Comparison of ENCODE assay signal across 16 cellular contexts in genomic region chr16:49470550-49470949, GRCh38.
DNase-seq lines count a peak whose midpoint lies in the region; ATAC-seq, FAIRE-seq and TF ChIP-seq lines count a peak whose summit lies in the region.
"Had no signal": no experiment of that assay in that cellular context is flagged by ENCODE, and none has a peak within 500 bp of the region (broad histone marks: within the 10 kb centered on the region; RNA-seq: fewer than 3 reads in every experiment).

No MANE protein-coding gene starts in this region.

- intact Hi-C loops in colonic mucosa (cut with DNase I) = no loop called here
- intact Hi-C loops in upper lobe of right lung (cut with DNase I) = no loop called here

- FAIRE-seq in RCC 7860 (lab: Jason Lieb, UNC) = no peak
- FAIRE-seq: A204.1, HepG2 had no signal

- H3K36me3 ChIP-seq in colonic mucosa = no peaks in the 10 kb centered on the region
- no peaks in the 10 kb centered on the region for H3K36me3 ChIP-seq in lung (ENCODE audit: control insufficient read depth in 2 of 2, insufficient read depth in 2 of 2, low read length in 2 of 2)
- H3K36me3 ChIP-seq in upper lobe of right lung = no peaks in the 10 kb centered on the region

- no peak overlapping the region for H3K27ac ChIP-seq in colonic mucosa
- H3K27ac ChIP-seq in lung (ENCODE audit: low read depth in 1 of 2, low read length in 1 of 2) = no peak overlapping the region
- no peak overlapping the region for H3K27ac ChIP-seq in upper lobe of right lung
- H3K27ac ChIP-seq: KMS-11, PC-9 had no signal

- TF ChIP-seq CTCF in colonic mucosa (IDR thresholded peaks at IDR 0.05) = no peak
- TF ChIP-seq CTCF in lung (IDR thresholded peaks at IDR 0.05; ENCODE audit: control extremely low read depth, extremely low read depth) = no peak
- no peak for TF ChIP-seq CTCF in upper lobe of right lung (IDR thresholded peaks at IDR 0.05)

- DNase-seq in activated CD8-positive, alpha-beta memory T cell treated with anti-CD3 and anti-CD28 coated beads for 24 hours = peak; percentile 38
- DNase-seq in activated CD8-positive, alpha-beta memory T cell treated with anti-CD3 and anti-CD28 coated beads, Interleukin-2, amount 50 U/mL, for 4 hours = no peak
- DNase-seq in colonic mucosa (peak; percentile 6), lung (ENCODE audit: low spot score) (peak; percentile 14), upper lobe of right lung (peak; percentile 13), dedifferentiated amniotic fluid mesenchymal stem cell (ENCODE audit: extremely low spot score) (no peak), RCC 7860 (ENCODE audit: low spot score) (no peak)
- DNase-seq: DMS 273 treated with DMSO at 0.1 percent for 48 hours, NCI-H1048, NCI-H510A treated with DMSO at 0.1 percent for 48 hours, PC-9 had no signal

- ATAC-seq in lung (ENCODE audit: insufficient read depth, low FRiP score) (no peak), upper lobe of right lung (no peak), HG02588 (IDR thresholded peaks at IDR 0.05; ENCODE audit: unreplicated experiment) (no peak)
- ATAC-seq: GM23338, HepG2 had no signal

- no peak overlapping the region for H3K9ac ChIP-seq in colonic mucosa (ENCODE audit: low read depth in 2 of 2, low read length in 2 of 2)
- H3K9ac ChIP-seq: KMS-11 had no signal

- no peaks in the 10 kb centered on the region for H3K27me3 ChIP-seq in colonic mucosa
- no peaks in the 10 kb centered on the region for H3K27me3 ChIP-seq in lung (ENCODE audit: control insufficient read depth, insufficient read depth)
- no peaks in the 10 kb centered on the region for H3K27me3 ChIP-seq in upper lobe of right lung

- 89% methylated on average over 2 of the region's 2 CpGs for whole genome bisulfite sequencing in lung, 2 donors

- H3K4me1 ChIP-seq in colonic mucosa (no peaks in the 10 kb centered on the region), lung (ENCODE audit: control insufficient read depth in 2 of 2, insufficient read depth in 2 of 2, low read length in 2 of 2) (peaks cover 0 to 3% of the 10 kb centered on the region in 2 donors), upper lobe of right lung (no peaks in the 10 kb centered on the region)

- H3K9me3 ChIP-seq in colonic mucosa (no peaks in the 10 kb centered on the region), lung (ENCODE audit: control insufficient read depth in 2 of 2, insufficient read depth in 1 of 2, low read length in 1 of 2) (peaks cover 0 to 2% of the 10 kb centered on the region in 2 donors), upper lobe of right lung (no peaks in the 10 kb centered on the region)

- H3K4me3 ChIP-seq in colonic mucosa (no peak overlapping the region), lung (no peak overlapping the region), upper lobe of right lung (no peak overlapping the region)
- H3K4me3 ChIP-seq: GM23338, PC-9 had no signal

Comparison
In these comparisons a context has a peak if more than half of its experiments do, and no peak if none do; other contexts are left out.
1. DNase-seq: peak in activated CD8-positive, alpha-beta memory T cell treated with anti-CD3 and anti-CD28 coated beads for 24 hours (single experiment), colonic mucosa (single experiment), lung (single experiment) and upper lobe of right lung (single experiment); none in activated CD8-positive, alpha-beta memory T cell treated with anti-CD3 and anti-CD28 coated beads, Interleukin-2, amount 50 U/mL, for 4 hours (single experiment), dedifferentiated amniotic fluid mesenchymal stem cell (single experiment) and RCC 7860 (single experiment).